8 cellular contexts compared by ENCODE assay signal in the genomic region with DNA sequence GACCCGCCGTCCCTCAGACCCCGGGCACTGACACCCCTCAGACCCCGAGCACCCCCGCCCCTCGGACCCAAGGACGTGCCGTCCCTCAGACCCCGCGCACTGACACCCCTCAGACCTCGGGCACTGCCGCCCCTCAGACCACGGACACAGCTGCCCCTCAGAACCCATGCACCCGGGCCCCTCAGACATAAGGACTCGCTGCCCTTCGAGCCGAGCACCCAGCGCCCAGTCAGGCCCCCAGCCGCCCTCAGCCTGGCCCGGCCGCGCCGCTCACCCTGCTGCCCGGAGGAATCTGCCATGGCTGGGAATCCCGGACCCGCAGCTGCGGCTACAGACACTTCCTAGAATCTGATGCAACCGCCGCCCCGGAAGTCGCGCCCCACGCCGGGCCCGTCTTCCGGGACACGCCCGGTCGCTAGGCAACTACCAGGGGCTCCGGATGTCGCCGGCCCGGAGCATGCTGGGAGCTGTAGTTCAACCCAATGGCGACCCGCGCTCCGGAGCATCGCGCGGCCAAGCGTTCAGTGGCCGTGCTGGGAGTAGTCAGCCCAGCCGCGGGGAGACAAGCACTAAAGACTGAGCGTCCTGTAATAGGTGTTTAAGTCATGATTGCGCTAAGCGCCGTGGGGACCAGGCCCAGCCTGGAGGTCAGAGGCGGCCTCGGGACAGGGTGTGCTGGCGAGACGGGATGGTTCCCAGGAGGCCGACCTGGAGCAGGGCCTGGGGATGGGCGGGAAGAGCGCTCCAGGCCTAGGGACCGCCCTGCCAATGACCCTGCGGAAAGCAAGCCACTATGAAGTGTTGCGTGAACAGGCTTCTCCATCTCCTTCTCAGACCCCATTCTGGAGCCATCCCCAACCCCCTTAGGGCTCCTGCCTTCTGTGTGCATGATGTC. TPM values are rescaled to one million over a fixed set of nuclear protein-coding genes. Genes with fewer than 3 reads are reported as not detected.
DNase-seq lines count a peak whose midpoint lies in the region; ATAC-seq and TF ChIP-seq lines count a peak whose summit lies in the region.

CARS1 (minus strand) TSS at position 355 of the 895 bp plus-strand sequence; CDS start at position 299, 56 bp downstream.

- H3K27ac ChIP-seq in heart left ventricle (peak within 1 kb of the TSS; percentile 48 to 91 (median 82)), upper lobe of left lung (peak within 1 kb of the TSS; percentile 86 to 93 (median 93))

- TF ChIP-seq POLR2A in heart left ventricle (IDR thresholded peaks at IDR 0.05) (peak in 1 of 2 donors; percentile 81), upper lobe of left lung (IDR thresholded peaks at IDR 0.05) (peak in 3 of 4 donors; percentile 35 to 73 (median 70))

- DNase-seq in GM12864 (ENCODE audit: low read depth) (peak; percentile 71), NCI-H1417 (lab: John Stamatoyannopoulos, UW) (peak; percentile 91 to 95 (median 94)), T follicular helper cell (ENCODE audit: low read depth) (peak; percentile 90), adipocyte (ENCODE audit: low read depth) (peak; percentile 99), heart left ventricle (peak; percentile 96 to 98 (median 97)), posterior cingulate gyrus (peak; percentile 93 to 100 (median 97)), upper lobe of left lung (peak; percentile 99)

- WGBS in heart left ventricle, 4 donors = 0 to 2% (median 2%) methylated on average over 29 to 68 of the region's 68 CpGs
- 2 to 25% methylated on average over 2 to 42 of the region's 68 CpGs for WGBS in upper lobe of left lung, 2 donors

- ATAC-seq in HG02759 (IDR thresholded peaks at IDR 0.05; ENCODE audit: unreplicated experiment) (peak; percentile 96), heart left ventricle (peak; percentile 96 to 99 (median 98)), upper lobe of left lung (ENCODE audit: low FRiP score in 2 of 2) (peak; percentile 94 to 99)

- H3K9ac ChIP-seq in adipocyte (ENCODE audit: low read length) = peak within 1 kb of the TSS; percentile 98

- H3K27me3 ChIP-seq in adipocyte (replicated peaks; ENCODE audit: control insufficient read depth, insufficient read depth, low read length) (no peaks in the 10 kb centered on the region), heart left ventricle (no peaks in the 10 kb centered on the region), upper lobe of left lung (no peaks in the 10 kb centered on the region)

- H3K9me3 ChIP-seq in adipocyte (ENCODE audit: control insufficient read depth, low read length) (no peaks in the 10 kb centered on the region), heart left ventricle (no peaks in the 10 kb centered on the region), upper lobe of left lung (no peaks in the 10 kb centered on the region)

- intact Hi-C loops in heart left ventricle (cut with DNase I) = loop anchor here in 2 of 10 donors (10.0 kb wide), 1 partner anchor 107 kb away; the partner anchor contains the start of gene OSBPL5 (in 2 of the 2)
- intact Hi-C loops in posterior cingulate gyrus (cut with DNase I) = loop anchor here (10.0 kb wide), 1 partner anchor 107 kb away; the partner anchor contains the start of gene OSBPL5

- H3K4me1 ChIP-seq in adipocyte (ENCODE audit: control insufficient read depth, insufficient read depth, low read length) = peaks cover 37% of the 10 kb centered on the region
- H3K4me1 ChIP-seq in heart left ventricle = peaks cover 0 to 40% (median 25%) of the 10 kb centered on the region in 12 donors
- H3K4me1 ChIP-seq in upper lobe of left lung = peaks cover 13 to 31% (median 21%) of the 10 kb centered on the region in 4 donors

- TF ChIP-seq CTCF in GM12864 (IDR thresholded peaks at IDR 0.05; ENCODE audit: low read depth, low read length, missing control alignments) (no peak), heart left ventricle (IDR thresholded peaks at IDR 0.05) (peak in 1 of 12 donors; percentile 11), upper lobe of left lung (IDR thresholded peaks at IDR 0.05) (peak in 2 of 6 experiments; percentile 29 to 30)

- H3K4me3 ChIP-seq in GM12864 (ENCODE audit: low read depth, low read length) (peak within 1 kb of the TSS; percentile 91), adipocyte (ENCODE audit: low read length) (peak within 1 kb of the TSS; percentile 91), heart left ventricle (peak within 1 kb of the TSS; percentile 68 to 99 (median 88)), upper lobe of left lung (peak within 1 kb of the TSS; percentile 88 to 98 (median 92))

- peak in 3 of 4 donors; percentile 26 to 71 (median 51) for TF ChIP-seq EP300 in upper lobe of left lung (IDR thresholded peaks at IDR 0.05)

- H3K36me3 ChIP-seq in adipocyte (ENCODE audit: control insufficient read depth, insufficient read depth, low read length, severe bottlenecking) (peaks cover 19% of the 10 kb centered on the region), heart left ventricle (peaks cover 0 to 7% (median 5%) of the 10 kb centered on the region in 9 donors), upper lobe of left lung (peaks cover 0 to 21% (median 0%) of the 10 kb centered on the region in 4 donors)

RNA-seq across cellular contexts. Expression of gene CARS1, which starts in this region (rescaled TPM):
- total RNA-seq in heart left ventricle = 10 to 100 TPM; 10.2 to 29.3 (median 18.5) TPM
- polyA plus RNA-seq in heart left ventricle = 10 to 100 TPM in 1 of 2 donors, 1 to 10 TPM in 1; 9.3 to 30.5 TPM
- 10 to 100 TPM; 28.9 to 54.1 (median 43.0) TPM for total RNA-seq in upper lobe of left lung

Comparison
In these comparisons a context has a peak if more than half of its experiments do, and no peak if none do; other contexts are left out.
1. Peak in every context shown above with its lines: DNase-seq, ATAC-seq, H3K4me3 ChIP-seq and H3K27ac ChIP-seq.